13 cellular contexts compared by ENCODE assay signal in the genomic region with DNA sequence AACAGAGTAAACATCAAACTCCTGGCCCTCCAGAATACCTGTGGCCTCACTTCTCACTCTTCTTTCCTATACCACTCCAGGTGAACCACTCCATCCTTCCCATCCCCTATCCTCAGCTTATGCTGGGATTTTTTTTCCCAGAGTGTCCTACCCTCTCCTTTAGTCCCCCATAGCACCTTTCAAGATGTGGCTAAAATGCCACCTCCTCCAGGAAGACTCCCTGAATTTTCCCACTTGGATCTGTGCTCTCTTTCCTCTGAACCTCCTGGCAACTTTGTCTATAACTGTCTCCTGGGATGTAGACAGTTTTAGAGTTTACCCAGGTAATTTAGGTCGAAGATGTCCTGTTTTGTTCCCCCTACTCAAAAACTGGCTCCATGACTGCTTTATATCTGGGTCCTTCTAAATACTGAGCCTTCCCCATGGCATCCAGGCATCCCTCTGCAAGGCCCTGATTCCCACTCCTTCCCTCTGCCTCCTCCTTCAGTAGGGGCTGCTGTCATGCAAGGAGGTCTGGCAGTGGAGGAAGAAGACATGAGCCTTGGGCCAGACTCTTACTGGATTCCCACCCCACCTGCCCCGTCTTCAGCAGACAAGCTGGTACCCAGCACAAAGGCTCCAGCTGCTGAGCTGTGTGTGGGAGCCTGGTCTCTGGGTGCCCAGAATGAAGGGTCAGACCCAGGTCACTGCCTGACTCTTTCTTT.
DNase-seq lines count a peak whose midpoint lies in the region; ATAC-seq and TF ChIP-seq lines count a peak whose summit lies in the region.
"Had no signal": no experiment of that assay in that cellular context is flagged by ENCODE, and none has a peak within 500 bp of the region (broad histone marks: within the 10 kb centered on the region; RNA-seq: fewer than 3 reads in every experiment).

No MANE protein-coding gene starts in this region.

- CTCF ChIA-PET in CD8-positive, alpha-beta T cell (lab: Charles Lee) = interaction anchor here (0.6 to 3.3 kb wide), 9 partner anchors 8 to 154 kb away, joined by 3 to 18 read pairs (median 3); no protein-coding TSS in a partner anchor

- no peak overlapping the region for H3K4me3 ChIP-seq in GM23248
- no peak overlapping the region for H3K4me3 ChIP-seq in Karpas-422 (ENCODE audit: low read length)
- no peak overlapping the region for H3K4me3 ChIP-seq in trophoblast cell (ENCODE audit: low read depth, low read length)
- no peak overlapping the region for H3K4me3 ChIP-seq in CD8-positive, alpha-beta T cell (ENCODE audit: low read depth, low read length)
- H3K4me3 ChIP-seq: BLaER1, GM23338, left lung, thoracic aorta had no signal

- H4K8ac ChIP-seq in trophoblast cell (ENCODE audit: low read depth, low read length) = no peak overlapping the region

- no peak overlapping the region for H3K4me3 Mint-ChIP-seq in dendritic cell treated with granulocyte-macrophage colony-stimulating factor and Interleukin-4, amounts not matched to agents 40 ng/mL and 50 ng/mL, for 4 days
- H3K4me3 Mint-ChIP-seq in CD8-positive, alpha-beta T cell = no peak overlapping the region
- H3K4me3 Mint-ChIP-seq in nephron progenitor cell = no peak overlapping the region
- H3K4me3 Mint-ChIP-seq: activated T-helper 1 cell treated with anti-CD3 and anti-CD28 coated beads, Interleukin-12 subunit alpha, Interleukin-12 subunit beta, Interleukin-2, Interleukin-4 antibody, amounts not matched to agents 30 ng/mL and 10 ng/mL and 1 ng/mL, durations not matched to agents 14 hours and 24 hours and 36 hours; GM23338 had no signal

- H2BK120ac ChIP-seq in trophoblast cell (ENCODE audit: insufficient read depth, low read length, poor library complexity) = no peak overlapping the region

- ATAC-seq in CD8-positive, alpha-beta T cell = no peak

- no peak overlapping the region for H3K18ac ChIP-seq in trophoblast cell (ENCODE audit: low read length)

- DNase-seq in GM23248 (no peak), Karpas-422 (no peak), trophoblast cell (no peak), nephron progenitor cell (no peak), KBM-7 (no peak)
- no peak for DNase-seq in CD8-positive, alpha-beta T cell
- DNase-seq: NCI-H524 treated with DMSO at 0.1 percent for 48 hours had no signal

- 88 to 94% methylated on average over 2 of the region's 2 CpGs for WGBS in GM23248 (ENCODE audit: low coverage in 1 of 2, low lambda C conversion rate in 2 of 2, missing lambda C conversion rate in 2 of 2), 2 experiments
- no CpG with 5 or more reads among the region's 2 CpGs for WGBS in trophoblast cell (ENCODE audit: extremely low coverage, insufficient coverage, insufficient read length)

- no peaks in the 10 kb centered on the region for H3K9me3 ChIP-seq in GM23248 (ENCODE audit: low read depth)
- H3K9me3 ChIP-seq in Karpas-422 (ENCODE audit: low read length) = no peaks in the 10 kb centered on the region
- H3K9me3 ChIP-seq in trophoblast cell (ENCODE audit: insufficient read depth, low read depth, low read length) = peaks cover 3% of the 10 kb centered on the region
- H3K9me3 ChIP-seq in CD8-positive, alpha-beta T cell (ENCODE audit: low read length) = no peaks in the 10 kb centered on the region
- H3K9me3 ChIP-seq: BLaER1, left lung, thoracic aorta had no signal

- H3K4me2 ChIP-seq in GM23248 (ENCODE audit: unreplicated experiment) = no peak overlapping the region
- H3K4me2 ChIP-seq in Karpas-422 (ENCODE audit: low read depth, low read length, poor library complexity, severe bottlenecking) = no peak overlapping the region
- no peak overlapping the region for H3K4me2 ChIP-seq in trophoblast cell (ENCODE audit: low read length)
- H3K4me2 ChIP-seq: BLaER1, GM23338 had no signal

- H4K12ac ChIP-seq in trophoblast cell (ENCODE audit: low read depth, low read length) = no peak overlapping the region

- no peak overlapping the region for H3K23ac ChIP-seq in trophoblast cell (ENCODE audit: low read length)

- POLR2A ChIA-PET in CD8-positive, alpha-beta T cell (lab: Charles Lee) = no interaction called here

- H3K27me3 ChIP-seq in GM23248 (replicated peaks; ENCODE audit: insufficient read depth) (no peaks in the 10 kb centered on the region), Karpas-422 (ENCODE audit: low read length) (0 out of 2 replicates have a peak, but pooled peaks cover 3% of the 10 kb centered on the region), trophoblast cell (ENCODE audit: insufficient read depth, low read length) (no peaks in the 10 kb centered on the region)
- no peaks in the 10 kb centered on the region for H3K27me3 ChIP-seq in CD8-positive, alpha-beta T cell (ENCODE audit: insufficient read depth, low read length)
- H3K27me3 ChIP-seq: BLaER1, left lung had no signal

- H3K79me2 ChIP-seq in GM23248 (ENCODE audit: insufficient read depth) (0 out of 2 replicates have a peak, but pooled peaks cover 15% of the 10 kb centered on the region), Karpas-422 (ENCODE audit: low read length) (no peaks in the 10 kb centered on the region), trophoblast cell (ENCODE audit: control insufficient read depth, insufficient read depth, low read length, poor library complexity) (no peaks in the 10 kb centered on the region)

- no peaks in the 10 kb centered on the region for H3K36me3 ChIP-seq in GM23248 (ENCODE audit: low read depth)
- H3K36me3 ChIP-seq in Karpas-422 (ENCODE audit: insufficient read depth, low read length) = no peaks in the 10 kb centered on the region
- no peaks in the 10 kb centered on the region for H3K36me3 ChIP-seq in trophoblast cell (ENCODE audit: control insufficient read depth in 1 of 2, insufficient read depth in 2 of 2, low read length in 2 of 2)
- no peaks in the 10 kb centered on the region for H3K36me3 ChIP-seq in CD8-positive, alpha-beta T cell (ENCODE audit: insufficient read depth, low read length)
- H3K36me3 ChIP-seq: BLaER1, left lung, thoracic aorta had no signal

- no peaks in the 10 kb centered on the region for H3K9me3 Mint-ChIP-seq in dendritic cell treated with granulocyte-macrophage colony-stimulating factor and Interleukin-4, amounts not matched to agents 40 ng/mL and 50 ng/mL, for 4 days
- H3K9me3 Mint-ChIP-seq in CD8-positive, alpha-beta T cell = no peaks in the 10 kb centered on the region
- no peaks in the 10 kb centered on the region for H3K9me3 Mint-ChIP-seq in nephron progenitor cell
- H3K9me3 Mint-ChIP-seq: activated T-helper 1 cell treated with anti-CD3 and anti-CD28 coated beads, Interleukin-12 subunit alpha, Interleukin-12 subunit beta, Interleukin-2, Interleukin-4 antibody, amounts not matched to agents 30 ng/mL and 10 ng/mL and 1 ng/mL, durations not matched to agents 14 hours and 24 hours and 36 hours; GM23338 had no signal

- H3F3A ChIP-seq in GM23248 (ENCODE audit: insufficient read depth) = peaks cover 16% of the 10 kb centered on the region

- peaks cover 6% of the 10 kb centered on the region for H3K27me3 Mint-ChIP-seq in dendritic cell treated with granulocyte-macrophage colony-stimulating factor and Interleukin-4, amounts not matched to agents 40 ng/mL and 50 ng/mL, for 4 days
- peaks cover 50% of the 10 kb centered on the region for H3K27me3 Mint-ChIP-seq in CD8-positive, alpha-beta T cell (ENCODE audit: low read depth)
- H3K27me3 Mint-ChIP-seq in nephron progenitor cell (ENCODE audit: low read depth, poor library complexity) = peaks cover 3% of the 10 kb centered on the region

- H4K91ac ChIP-seq in trophoblast cell (ENCODE audit: low read depth, low read length) = no peak overlapping the region

- H3K27ac Mint-ChIP-seq in dendritic cell treated with granulocyte-macrophage colony-stimulating factor and Interleukin-4, amounts not matched to agents 40 ng/mL and 50 ng/mL, for 4 days = peak overlapping the region; percentile 69
- no peak overlapping the region for H3K27ac Mint-ChIP-seq in CD8-positive, alpha-beta T cell
- H3K27ac Mint-ChIP-seq in nephron progenitor cell = no peak overlapping the region
- H3K27ac Mint-ChIP-seq: activated T-helper 1 cell treated with anti-CD3 and anti-CD28 coated beads, Interleukin-12 subunit alpha, Interleukin-12 subunit beta, Interleukin-2, Interleukin-4 antibody, amounts not matched to agents 30 ng/mL and 10 ng/mL and 1 ng/mL, durations not matched to agents 14 hours and 24 hours and 36 hours; GM23338 had no signal

- in situ Hi-C loops in GM23248 (cut with MboI) = loop anchor here (10.0 kb wide), 1 partner anchor 249 kb away; no protein-coding TSS in a partner anchor
- in situ Hi-C loops in KBM-7 (cut with MboI; ENCODE audit: low pct_unique_long_range_greater_than_20kb, low sequenced_read_pairs) = no loop called here

- no peak for TF ChIP-seq CTCF in CD8-positive, alpha-beta T cell (IDR thresholded peaks at IDR 0.05)
- TF ChIP-seq CTCF in nephron progenitor cell (IDR thresholded peaks at IDR 0.05) = no peak

- peaks cover 45% of the 10 kb centered on the region for H3K4me1 Mint-ChIP-seq in dendritic cell treated with granulocyte-macrophage colony-stimulating factor and Interleukin-4, amounts not matched to agents 40 ng/mL and 50 ng/mL, for 4 days (ENCODE audit: low read depth)
- no peaks in the 10 kb centered on the region for H3K4me1 Mint-ChIP-seq in CD8-positive, alpha-beta T cell (ENCODE audit: low read depth)
- H3K4me1 Mint-ChIP-seq in nephron progenitor cell = peaks cover 19% of the 10 kb centered on the region

- H3K27ac ChIP-seq in GM23248 (peak overlapping the region; percentile 62), Karpas-422 (ENCODE audit: low read length) (no peak overlapping the region), trophoblast cell (ENCODE audit: low read depth, low read length) (no peak overlapping the region)
- H3K27ac ChIP-seq in CD8-positive, alpha-beta T cell (ENCODE audit: low read depth, low read length) = no peak overlapping the region
- H3K27ac ChIP-seq: BLaER1, left lung, thoracic aorta had no signal

- H3K9ac ChIP-seq in GM23248 (peak overlapping the region; percentile 58), Karpas-422 (ENCODE audit: low read length) (no peak overlapping the region), trophoblast cell (ENCODE audit: low read length) (no peak overlapping the region)
- H3K9ac ChIP-seq: BLaER1 had no signal

- H4K20me1 ChIP-seq in GM23248 (ENCODE audit: insufficient read depth) = no peaks in the 10 kb centered on the region
- no peaks in the 10 kb centered on the region for H4K20me1 ChIP-seq in Karpas-422 (ENCODE audit: insufficient read depth, low read depth, low read length)
- H4K20me1 ChIP-seq: BLaER1 had no signal

- H3K4me1 ChIP-seq in GM23248 (ENCODE audit: insufficient read depth) = peaks cover 46% of the 10 kb centered on the region
- H3K4me1 ChIP-seq in Karpas-422 (ENCODE audit: low read length) = peaks cover 24% of the 10 kb centered on the region
- peaks cover 8 to 12% of the 10 kb centered on the region in 2 experiments for H3K4me1 ChIP-seq in trophoblast cell (ENCODE audit: control insufficient read depth in 1 of 2, insufficient read depth in 2 of 2, low read length in 2 of 2)
- no peaks in the 10 kb centered on the region for H3K4me1 ChIP-seq in CD8-positive, alpha-beta T cell (ENCODE audit: insufficient read depth, low read length)

- no peak overlapping the region for H2BK12ac ChIP-seq in trophoblast cell (ENCODE audit: low read length)

- no peaks in the 10 kb centered on the region for H3K9me2 ChIP-seq in GM23248 (ENCODE audit: insufficient read depth)
- no peaks in the 10 kb centered on the region for H3K9me2 ChIP-seq in Karpas-422 (replicated peaks; ENCODE audit: insufficient read depth, low read length)

- H2BK5ac ChIP-seq in trophoblast cell (ENCODE audit: low read depth, low read length, poor library complexity) = no peak overlapping the region

- H3K4ac ChIP-seq in trophoblast cell (ENCODE audit: low read depth, low read length) = no peak overlapping the region

- H2AFZ ChIP-seq in GM23248 (no peak overlapping the region), Karpas-422 (ENCODE audit: low read length) (0 out of 2 replicates have a peak overlapping the region, but pooled peaks have one; percentile 3), trophoblast cell (ENCODE audit: insufficient read depth, low read length, poor library complexity) (no peak overlapping the region)

- peak overlapping the region; percentile 73 for H2AK5ac ChIP-seq in trophoblast cell (ENCODE audit: low read length)

- intact Hi-C loops in dendritic cell treated with granulocyte-macrophage colony-stimulating factor and Interleukin-4, amounts not matched to agents 40 ng/mL and 50 ng/mL, for 4 days (cut with micrococcal nuclease) = no loop called here
- intact Hi-C loops in CD8-positive, alpha-beta T cell (cut with DNase I, micrococcal nuclease) = no loop called here

- no peaks in the 10 kb centered on the region for H3K36me3 Mint-ChIP-seq in dendritic cell treated with granulocyte-macrophage colony-stimulating factor and Interleukin-4, amounts not matched to agents 40 ng/mL and 50 ng/mL, for 4 days (ENCODE audit: low read depth)
- H3K36me3 Mint-ChIP-seq in CD8-positive, alpha-beta T cell = no peaks in the 10 kb centered on the region
- H3K36me3 Mint-ChIP-seq in nephron progenitor cell (ENCODE audit: low read depth) = no peaks in the 10 kb centered on the region

- H3K79me1 ChIP-seq in trophoblast cell (ENCODE audit: low read length) = no peaks in the 10 kb centered on the region

- no peak overlapping the region for H3K14ac ChIP-seq in trophoblast cell (ENCODE audit: low read length)
